34 cellular contexts compared by ENCODE assay signal in the genomic region with DNA sequence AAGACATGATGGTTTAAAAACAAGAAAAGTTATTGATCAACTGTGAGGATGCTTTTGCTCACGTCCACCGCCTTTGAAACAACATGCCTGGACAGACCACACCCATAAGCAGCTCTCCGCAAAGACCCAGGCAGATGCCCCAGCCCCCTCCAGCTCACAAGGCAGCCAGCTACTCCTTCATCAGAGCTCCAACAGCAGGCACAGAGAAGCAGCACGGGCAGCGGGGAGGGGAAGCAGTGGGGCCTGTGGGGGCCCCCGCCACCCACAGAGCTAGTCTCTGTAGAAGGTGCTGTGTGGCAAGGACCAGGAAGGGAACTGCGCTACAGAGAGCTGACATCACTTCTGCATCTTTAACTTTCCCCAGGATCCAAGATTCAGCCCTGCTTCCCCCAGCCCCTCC. TPM values are rescaled to one million over a fixed set of nuclear protein-coding genes. Genes with fewer than 3 reads are reported as not detected.
"Had no signal": no experiment of that assay in that cellular context is flagged by ENCODE, and none has a peak within 500 bp of the region (broad histone marks: within the 10 kb centered on the region; RNA-seq: fewer than 3 reads in every experiment).

No MANE protein-coding gene starts in this region.

- H3K4me3 ChIP-seq: coronary artery, dorsolateral prefrontal cortex, esophagus muscularis mucosa, gastrocnemius medialis, heart left ventricle had no signal

- H3K36me3 ChIP-seq: brain microvascular endothelial cell, esophagus muscularis mucosa, gastrocnemius medialis, heart left ventricle had no signal

- H3K4me1 Mint-ChIP-seq: activated CD4-positive, alpha-beta T cell treated with anti-CD3 and anti-CD28 coated beads, Interleukin-2, amount 10 ng/mL, durations not matched to agents 7 days and 5 days; activated T-helper 17 cell treated with anti-CD3 and anti-CD28 coated beads, Interleukin-2, amount 50 U/mL, for 72 hours; central memory CD8-positive, alpha-beta T cell; endodermal cell had no signal

- H3K9me3 ChIP-seq: esophagus muscularis mucosa, gastrocnemius medialis, heart left ventricle had no signal

- H3K4me1 ChIP-seq: esophagus muscularis mucosa, foreskin keratinocyte, gastrocnemius medialis, heart left ventricle had no signal

- H3K36me3 Mint-ChIP-seq: activated naive CD8-positive, alpha-beta T cell had no signal

- DNase-seq: activated CD4-positive, alpha-beta T cell treated with anti-CD3 and anti-CD28 coated beads for 1 hour; activated CD4-positive, alpha-beta T cell treated with anti-CD3 and anti-CD28 coated beads for 4 hours; activated CD4-positive, alpha-beta T cell treated with anti-CD3 and anti-CD28 coated beads, Interleukin-2, amount 10 ng/mL, durations not matched to agents 7 days and 5 days; activated CD4-positive, alpha-beta T cell treated with anti-CD3 and anti-CD28 coated beads, Interleukin-2, amount 50 U/mL, for 48 hours; activated CD8-positive, alpha-beta memory T cell treated with anti-CD3 and anti-CD28 coated beads for 24 hours; activated CD8-positive, alpha-beta T cell treated with anti-CD3 and anti-CD28 coated beads for 36 hours; activated effector memory CD4-positive, alpha-beta T cell treated with Interleukin-2 at 50 U/mL for 16 hours; activated gamma-delta T cell treated with Interleukin-2 at 50 U/mL for 16 hours; activated naive CD4-positive, alpha-beta T cell treated with anti-CD3 and anti-CD28 coated beads, Interleukin-2, amount 50 U/mL, for 16 hours; activated naive CD4-positive, alpha-beta T cell treated with Interleukin-2 at 50 U/mL for 16 hours; activated T-cell treated with anti-CD3 and anti-CD28 coated beads, Interleukin-2, amount 50 U/mL, for 4 hours; amniotic stem cell; anterior cingulate cortex; brain microvascular endothelial cell; dorsolateral prefrontal cortex; effector memory CD4-positive, alpha-beta T cell; endodermal cell; foreskin keratinocyte; gastrocnemius medialis; glutamatergic neuron; heart left ventricle; T-helper 1 cell; T-helper 17 cell; T1000 had no signal

- H3K4me3 Mint-ChIP-seq: activated CD4-positive, alpha-beta T cell treated with anti-CD3 and anti-CD28 coated beads, Interleukin-2, amount 10 ng/mL, durations not matched to agents 7 days and 5 days; activated CD8-positive, alpha-beta T cell treated with anti-CD3 and anti-CD28 coated beads for 36 hours; activated naive CD8-positive, alpha-beta T cell; activated T-cell treated with anti-CD3 and anti-CD28 coated beads, Interleukin-2, amount 50 U/mL, for 4 hours; activated T-helper 17 cell treated with anti-CD3 and anti-CD28 coated beads, Interleukin-2, amount 50 U/mL, for 72 hours; central memory CD8-positive, alpha-beta T cell; dendritic cell treated with granulocyte-macrophage colony-stimulating factor and Interleukin-4, amounts not matched to agents 40 ng/mL and 50 ng/mL, for 4 days; endodermal cell; T-helper 17 cell; T-helper 2 cell treated with Interferon-gamma antibody and Interleukin-4, amounts not matched to agents 5 μg/mL and 100 μg/mL, for 36 hours had no signal

- H3K27me3 ChIP-seq: brain microvascular endothelial cell had no signal

- H3K27ac ChIP-seq: brain microvascular endothelial cell, coronary artery, dorsolateral prefrontal cortex, esophagus muscularis mucosa, foreskin keratinocyte, gastrocnemius medialis, heart left ventricle had no signal

- ATAC-seq: activated CD8-positive, alpha-beta T cell treated with anti-CD3 and anti-CD28 coated beads for 36 hours; activated T-cell treated with anti-CD3 and anti-CD28 coated beads, Interleukin-2, amount 50 U/mL, for 4 hours; activated T-helper 17 cell treated with anti-CD3 and anti-CD28 coated beads, Interleukin-2, amount 50 U/mL, for 72 hours; foreskin keratinocyte; gastrocnemius medialis; heart left ventricle; T-helper 17 cell had no signal

- H3K27ac Mint-ChIP-seq: activated CD4-positive, alpha-beta T cell treated with anti-CD3 and anti-CD28 coated beads, Interleukin-2, amount 10 ng/mL, durations not matched to agents 7 days and 5 days; activated CD8-positive, alpha-beta T cell treated with anti-CD3 and anti-CD28 coated beads for 36 hours; activated naive CD8-positive, alpha-beta T cell; activated T-helper 17 cell treated with anti-CD3 and anti-CD28 coated beads, Interleukin-2, amount 50 U/mL, for 72 hours; dendritic cell treated with granulocyte-macrophage colony-stimulating factor and Interleukin-4, amounts not matched to agents 40 ng/mL and 50 ng/mL, for 4 days; endodermal cell; T-helper 17 cell; T-helper 2 cell treated with Interferon-gamma antibody and Interleukin-4, amounts not matched to agents 5 μg/mL and 100 μg/mL, for 36 hours had no signal

- H3K9me3 Mint-ChIP-seq: activated CD4-positive, alpha-beta T cell treated with anti-CD3 and anti-CD28 coated beads, Interleukin-2, amount 10 ng/mL, durations not matched to agents 7 days and 5 days; activated CD8-positive, alpha-beta T cell treated with anti-CD3 and anti-CD28 coated beads for 36 hours; activated T-cell treated with anti-CD3 and anti-CD28 coated beads, Interleukin-2, amount 50 U/mL, for 4 hours; activated T-helper 17 cell treated with anti-CD3 and anti-CD28 coated beads, Interleukin-2, amount 50 U/mL, for 72 hours; central memory CD8-positive, alpha-beta T cell; dendritic cell treated with granulocyte-macrophage colony-stimulating factor and Interleukin-4, amounts not matched to agents 40 ng/mL and 50 ng/mL, for 4 days; endodermal cell; T-helper 2 cell treated with Interferon-gamma antibody and Interleukin-4, amounts not matched to agents 5 μg/mL and 100 μg/mL, for 36 hours had no signal

RNA-seq across cellular contexts. Expression of a gene that starts 10.0 kb away (rescaled TPM):
- total RNA-seq: activated CD4-positive, alpha-beta T cell treated with anti-CD3 and anti-CD28 coated beads, Interleukin-2, amount 10 ng/mL, durations not matched to agents 7 days and 5 days; activated CD8-positive, alpha-beta T cell treated with anti-CD3 and anti-CD28 coated beads for 36 hours; activated T-cell treated with anti-CD3 and anti-CD28 coated beads, Interleukin-2, amount 50 U/mL, for 4 hours; activated T-helper 17 cell treated with anti-CD3 and anti-CD28 coated beads, Interleukin-2, amount 50 U/mL, for 72 hours; astrocyte; bronchial epithelial cell; cardiac septum; foreskin keratinocyte; T-helper 17 cell had no signal
